Comparison of ENCODE assay signal across 8 cellular contexts in the genomic region with DNA sequence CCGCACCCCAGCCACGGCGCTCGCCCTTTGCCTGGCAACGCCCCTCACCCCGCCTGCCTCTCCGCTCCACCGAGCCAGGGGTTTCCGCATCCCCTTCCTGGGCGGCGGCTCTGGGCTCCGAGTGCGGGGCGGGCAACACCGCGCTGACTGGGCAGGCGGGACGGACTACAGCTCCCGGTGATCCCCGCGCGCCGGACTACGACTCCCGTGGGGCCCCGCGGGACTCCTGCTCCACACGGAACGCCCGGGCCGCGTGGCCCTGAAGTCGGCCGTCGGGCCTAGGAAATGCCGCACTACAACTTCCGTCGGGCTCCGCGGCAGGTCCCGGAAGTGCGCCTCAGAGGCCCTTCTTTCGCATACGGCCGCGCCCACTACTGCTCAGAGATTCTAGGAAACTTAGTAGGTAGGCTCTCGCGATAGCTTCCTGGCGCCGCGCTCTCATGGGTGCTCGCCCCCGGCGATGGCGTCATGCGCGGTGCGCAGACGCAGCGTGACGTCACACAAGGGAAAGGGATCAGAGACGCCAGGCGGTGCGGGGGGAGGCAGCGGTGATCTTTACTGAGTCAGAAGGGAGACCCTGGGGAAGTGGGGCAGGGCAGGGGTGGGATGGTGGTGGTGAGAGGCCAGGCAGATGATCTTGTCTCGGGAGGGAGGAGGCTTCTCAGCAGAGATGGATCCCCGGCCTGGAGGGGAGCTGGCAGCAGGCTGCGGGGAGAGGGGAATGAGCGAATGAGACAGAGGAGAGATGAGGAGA. TPM values are rescaled to one million over a fixed set of nuclear protein-coding genes. Genes with fewer than 3 reads are reported as not detected.
DNase-seq lines count a peak whose midpoint lies in the region; ATAC-seq, FAIRE-seq and TF ChIP-seq lines count a peak whose summit lies in the region.

A gene with protein sequence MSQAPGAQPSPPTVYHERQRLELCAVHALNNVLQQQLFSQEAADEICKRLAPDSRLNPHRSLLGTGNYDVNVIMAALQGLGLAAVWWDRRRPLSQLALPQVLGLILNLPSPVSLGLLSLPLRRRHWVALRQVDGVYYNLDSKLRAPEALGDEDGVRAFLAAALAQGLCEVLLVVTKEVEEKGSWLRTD (minus strand): TSS at position 123 of the 754 bp plus-strand sequence. CDS start 760 bp downstream, outside the sequence.

- TF ChIP-seq CTCF in AG04449 (IDR thresholded peaks at IDR 0.05; ENCODE audit: insufficient read depth, low read length, missing control alignments), result no peak
- TF ChIP-seq CTCF in WTC11 (IDR thresholded peaks at IDR 0.05), result no peak
- no peak for TF ChIP-seq CTCF in cardiac fibroblast (IDR thresholded peaks at IDR 0.05; ENCODE audit: low read depth, low read length)

- FAIRE-seq in small intestine (lab: Jason Lieb, UNC), result no peak

- H3K4me3 ChIP-seq in AG04449 (ENCODE audit: low read depth, low read length) (peak within 1 kb of the TSS; percentile 89), cardiac fibroblast (replicated peaks in 1 of 2; ENCODE audit: low read depth in 2 of 2, low read length in 2 of 2) (peak within 1 kb of the TSS; percentile 79 to 84), small intestine (ENCODE audit: low read depth in 1 of 2, low read length in 2 of 2) (peak within 1 kb of the TSS; percentile 60 to 82)

- H3K4me3 Mint-ChIP-seq in WTC11, result peak within 1 kb of the TSS; percentile 82

- peak within 1 kb of the TSS; percentile 69 to 86 for H3K27ac ChIP-seq in small intestine (ENCODE audit: low read depth in 1 of 2, low read length in 1 of 2)

- H3K36me3 Mint-ChIP-seq in WTC11, result no peaks in the 10 kb centered on the region

- no peaks in the 10 kb centered on the region for H3K36me3 ChIP-seq in small intestine (ENCODE audit: control insufficient read depth in 2 of 2, insufficient read depth in 2 of 2, low read length in 2 of 2)

- H3K9me3 Mint-ChIP-seq in WTC11, result no peaks in the 10 kb centered on the region

- no peaks in the 10 kb centered on the region for H3K9me3 ChIP-seq in small intestine (ENCODE audit: control insufficient read depth, low read depth)

- WGBS in small intestine, 3 donors, result 1% methylated on average over 69 of the region's 69 CpGs

- H3K4me1 Mint-ChIP-seq in WTC11, result peaks cover 14% of the 10 kb centered on the region

- POLR2A ChIA-PET in AG04449 (lab: Yijun Ruan, JAX) (interaction anchor here (0.8 to 1.0 kb wide), 3 partner anchors 10 to 272 kb away, joined by 3 to 4 read pairs (median 4); no protein-coding TSS in a partner anchor), WTC11 (lab: Charles Lee) (interaction anchor here (0.7 to 1.0 kb wide), 4 partner anchors 15 to 210 kb away, joined by 3 to 4 read pairs (median 3); no protein-coding TSS in a partner anchor)

- H3K27ac Mint-ChIP-seq in WTC11, result peak within 1 kb of the TSS; percentile 95

- H3K27me3 Mint-ChIP-seq in WTC11 (ENCODE audit: low read depth), result peaks cover 45% of the 10 kb centered on the region

- CTCF ChIA-PET in AG04449 (lab: Yijun Ruan, JAX) (interaction anchor here (0.7 to 3.2 kb wide), 9 partner anchors 24 to 411 kb away, joined by 3 to 17 read pairs (median 3); no protein-coding TSS in a partner anchor), WTC11 (lab: Charles Lee) (interaction anchor here (0.8 to 3.4 kb wide), 18 partner anchors 10 to 364 kb away, joined by 3 to 23 read pairs (median 4); a partner anchor contains a TSS)

- peaks cover 1 to 2% of the 10 kb centered on the region in 2 donors for H3K4me1 ChIP-seq in small intestine (ENCODE audit: control insufficient read depth in 2 of 2, insufficient read depth in 1 of 2, low read depth in 1 of 2, low read length in 1 of 2)

- DNase-seq in AG04449 (ENCODE audit: low read depth, low spot score) (peak; percentile 94), NCI-H226 (peak; percentile 99), WTC11 (ENCODE audit: low spot score) (peak; percentile 96), cardiac fibroblast (ENCODE audit: low read depth in 2 of 2) (peak; percentile 100), iPS-NIHi11 (ENCODE audit: low spot score) (peak; percentile 96), small intestine (peak; percentile 99)

- H3K27me3 ChIP-seq in small intestine (ENCODE audit: control insufficient read depth in 2 of 2, insufficient read depth in 2 of 2, low read length in 2 of 2), result no peaks in the 10 kb centered on the region

- ATAC-seq in GM18907 (IDR thresholded peaks at IDR 0.05; ENCODE audit: unreplicated experiment) (peak; percentile 85), HG03159 (IDR thresholded peaks at IDR 0.05; ENCODE audit: unreplicated experiment) (peak; percentile 80), WTC11 (peak; percentile 89)

TF ChIP-seq in WTC11, 78 proteins besides CTCF, POLR2A, EP300 and RAD21 (continues in another document):
- TF ChIP-seq, protein P1, sequence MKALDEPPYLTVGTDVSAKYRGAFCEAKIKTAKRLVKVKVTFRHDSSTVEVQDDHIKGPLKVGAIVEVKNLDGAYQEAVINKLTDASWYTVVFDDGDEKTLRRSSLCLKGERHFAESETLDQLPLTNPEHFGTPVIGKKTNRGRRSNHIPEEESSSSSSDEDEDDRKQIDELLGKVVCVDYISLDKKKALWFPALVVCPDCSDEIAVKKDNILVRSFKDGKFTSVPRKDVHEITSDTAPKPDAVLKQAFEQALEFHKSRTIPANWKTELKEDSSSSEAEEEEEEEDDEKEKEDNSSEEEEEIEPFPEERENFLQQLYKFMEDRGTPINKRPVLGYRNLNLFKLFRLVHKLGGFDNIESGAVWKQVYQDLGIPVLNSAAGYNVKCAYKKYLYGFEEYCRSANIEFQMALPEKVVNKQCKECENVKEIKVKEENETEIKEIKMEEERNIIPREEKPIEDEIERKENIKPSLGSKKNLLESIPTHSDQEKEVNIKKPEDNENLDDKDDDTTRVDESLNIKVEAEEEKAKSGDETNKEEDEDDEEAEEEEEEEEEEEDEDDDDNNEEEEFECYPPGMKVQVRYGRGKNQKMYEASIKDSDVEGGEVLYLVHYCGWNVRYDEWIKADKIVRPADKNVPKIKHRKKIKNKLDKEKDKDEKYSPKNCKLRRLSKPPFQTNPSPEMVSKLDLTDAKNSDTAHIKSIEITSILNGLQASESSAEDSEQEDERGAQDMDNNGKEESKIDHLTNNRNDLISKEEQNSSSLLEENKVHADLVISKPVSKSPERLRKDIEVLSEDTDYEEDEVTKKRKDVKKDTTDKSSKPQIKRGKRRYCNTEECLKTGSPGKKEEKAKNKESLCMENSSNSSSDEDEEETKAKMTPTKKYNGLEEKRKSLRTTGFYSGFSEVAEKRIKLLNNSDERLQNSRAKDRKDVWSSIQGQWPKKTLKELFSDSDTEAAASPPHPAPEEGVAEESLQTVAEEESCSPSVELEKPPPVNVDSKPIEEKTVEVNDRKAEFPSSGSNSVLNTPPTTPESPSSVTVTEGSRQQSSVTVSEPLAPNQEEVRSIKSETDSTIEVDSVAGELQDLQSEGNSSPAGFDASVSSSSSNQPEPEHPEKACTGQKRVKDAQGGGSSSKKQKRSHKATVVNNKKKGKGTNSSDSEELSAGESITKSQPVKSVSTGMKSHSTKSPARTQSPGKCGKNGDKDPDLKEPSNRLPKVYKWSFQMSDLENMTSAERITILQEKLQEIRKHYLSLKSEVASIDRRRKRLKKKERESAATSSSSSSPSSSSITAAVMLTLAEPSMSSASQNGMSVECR (CRISPR knock-in tag; IDR thresholded peaks at IDR 0.05; ENCODE audit: borderline replicate concordance), result 0 out of 2 replicates have a peak, but pooled peaks have one; percentile 75
- no peak; the same call in 1 of the 2 replicates for TF ChIP-seq FOXP1 (CRISPR knock-in tag; IDR thresholded peaks at IDR 0.05; ENCODE audit: borderline replicate concordance)
- peak; percentile 98 for TF ChIP-seq CREM (CRISPR knock-in tag; IDR thresholded peaks at IDR 0.05)
- peak; percentile 74 for TF ChIP-seq FOXK1 (CRISPR knock-in tag; IDR thresholded peaks at IDR 0.05)
- peak; percentile 64; the same call in 1 of the 2 replicates for TF ChIP-seq GABPB1 (CRISPR knock-in tag; IDR thresholded peaks at IDR 0.05)
- TF ChIP-seq, protein P2, sequence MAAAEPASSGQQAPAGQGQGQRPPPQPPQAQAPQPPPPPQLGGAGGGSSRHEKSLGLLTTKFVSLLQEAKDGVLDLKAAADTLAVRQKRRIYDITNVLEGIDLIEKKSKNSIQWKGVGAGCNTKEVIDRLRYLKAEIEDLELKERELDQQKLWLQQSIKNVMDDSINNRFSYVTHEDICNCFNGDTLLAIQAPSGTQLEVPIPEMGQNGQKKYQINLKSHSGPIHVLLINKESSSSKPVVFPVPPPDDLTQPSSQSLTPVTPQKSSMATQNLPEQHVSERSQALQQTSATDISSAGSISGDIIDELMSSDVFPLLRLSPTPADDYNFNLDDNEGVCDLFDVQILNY (CRISPR knock-in tag; IDR thresholded peaks at IDR 0.05), result peak; percentile 41; the same call in 1 of the 2 replicates
- TF ChIP-seq SMAD3 (CRISPR knock-in tag; IDR thresholded peaks at IDR 0.05; ENCODE audit: borderline replicate concordance), result peak; percentile 68; the same call in 1 of the 2 replicates
- TF ChIP-seq ETV6 (CRISPR knock-in tag; IDR thresholded peaks at IDR 0.05), result peak; percentile 76
- TF ChIP-seq, protein P3, sequence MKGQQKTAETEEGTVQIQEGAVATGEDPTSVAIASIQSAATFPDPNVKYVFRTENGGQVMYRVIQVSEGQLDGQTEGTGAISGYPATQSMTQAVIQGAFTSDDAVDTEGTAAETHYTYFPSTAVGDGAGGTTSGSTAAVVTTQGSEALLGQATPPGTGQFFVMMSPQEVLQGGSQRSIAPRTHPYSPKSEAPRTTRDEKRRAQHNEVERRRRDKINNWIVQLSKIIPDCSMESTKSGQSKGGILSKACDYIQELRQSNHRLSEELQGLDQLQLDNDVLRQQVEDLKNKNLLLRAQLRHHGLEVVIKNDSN (CRISPR knock-in tag; IDR thresholded peaks at IDR 0.05), result peak; percentile 74; the same call in 1 of the 2 replicates
- TF ChIP-seq ZNF219 (CRISPR knock-in tag; IDR thresholded peaks at IDR 0.05; ENCODE audit: borderline replicate concordance), result peak; percentile 22; the same call in 1 of the 2 replicates
- TF ChIP-seq NFATC4 (CRISPR knock-in tag; IDR thresholded peaks at IDR 0.05), result no peak
- TF ChIP-seq, protein P4, sequence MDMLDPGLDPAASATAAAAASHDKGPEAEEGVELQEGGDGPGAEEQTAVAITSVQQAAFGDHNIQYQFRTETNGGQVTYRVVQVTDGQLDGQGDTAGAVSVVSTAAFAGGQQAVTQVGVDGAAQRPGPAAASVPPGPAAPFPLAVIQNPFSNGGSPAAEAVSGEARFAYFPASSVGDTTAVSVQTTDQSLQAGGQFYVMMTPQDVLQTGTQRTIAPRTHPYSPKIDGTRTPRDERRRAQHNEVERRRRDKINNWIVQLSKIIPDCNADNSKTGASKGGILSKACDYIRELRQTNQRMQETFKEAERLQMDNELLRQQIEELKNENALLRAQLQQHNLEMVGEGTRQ (CRISPR knock-in tag; IDR thresholded peaks at IDR 0.05), result peak; percentile 74
- TF ChIP-seq, protein P5, sequence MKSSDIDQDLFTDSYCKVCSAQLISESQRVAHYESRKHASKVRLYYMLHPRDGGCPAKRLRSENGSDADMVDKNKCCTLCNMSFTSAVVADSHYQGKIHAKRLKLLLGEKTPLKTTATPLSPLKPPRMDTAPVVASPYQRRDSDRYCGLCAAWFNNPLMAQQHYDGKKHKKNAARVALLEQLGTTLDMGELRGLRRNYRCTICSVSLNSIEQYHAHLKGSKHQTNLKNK (CRISPR knock-in tag; IDR thresholded peaks at IDR 0.05), result peak; percentile 67; the same call in 1 of the 2 replicates

RNA-seq across cellular contexts. Expression of the gene that starts here (rescaled TPM):
- 4.0 to 4.3 TPM (median 4.0 TPM) in 3 replicates for total RNA-seq in WTC11 (2021)
- 10 to 100 TPM; 62.5 to 97.8 (median 85.7) TPM for polyA plus RNA-seq in small intestine

Comparison
In these comparisons a context has a peak if more than half of its experiments do, and no peak if none do; other contexts are left out.
1. Peak in every context shown above with its lines: DNase-seq, ATAC-seq, H3K4me3 ChIP-seq and H3K27ac ChIP-seq.